Comparison of ENCODE assay signal across 19 cellular contexts in the genomic region with DNA sequence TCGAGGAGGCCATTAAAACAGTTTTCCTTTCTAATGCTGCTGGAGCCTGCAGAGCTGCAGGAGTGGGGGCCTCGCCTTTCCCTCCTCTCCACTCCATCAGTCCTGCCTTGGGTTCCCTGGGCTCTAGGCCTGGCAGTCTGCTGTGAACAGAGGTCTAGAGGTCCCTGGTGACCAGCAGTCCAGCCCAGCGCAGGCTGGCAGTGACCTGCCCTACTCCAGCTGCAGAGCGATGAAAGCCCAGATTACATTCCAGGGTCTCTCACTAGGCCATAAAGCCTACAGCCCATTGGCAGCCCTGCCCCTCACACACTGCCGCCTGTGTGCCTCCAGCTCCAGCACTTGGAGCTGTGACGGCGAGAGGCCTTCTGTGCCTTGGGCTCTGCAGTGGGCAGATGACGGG. TPM values are rescaled to one million over a fixed set of nuclear protein-coding genes. Genes with fewer than 3 reads are reported as not detected.
A peak's percentile ranks its signal among the peaks of the same experiment; 100 is the strongest.
DNase-seq lines count a peak whose midpoint lies in the region; ATAC-seq and TF ChIP-seq lines count a peak whose summit lies in the region.
"Had no signal": no experiment of that assay in that cellular context is flagged by ENCODE, and none has a peak within 500 bp of the region (broad histone marks: within the 10 kb centered on the region; RNA-seq: fewer than 3 reads in every experiment).

No MANE protein-coding gene starts in this region.

- H4K20me1 ChIP-seq in neural progenitor cell (ENCODE audit: low read depth), result no peaks in the 10 kb centered on the region

- intact Hi-C loops in spleen (cut with DNase I; ENCODE audit: low total_unique reads) (no loop called here), gastrocnemius medialis (cut with DNase I; ENCODE audit: low total_unique reads) (no loop called here)

- peaks cover 12% of the 10 kb centered on the region for H3K27me3 Mint-ChIP-seq in neural progenitor cell (ENCODE audit: insufficient read depth, low read depth)

- ATAC-seq in GM18505 (IDR thresholded peaks at IDR 0.05; ENCODE audit: unreplicated experiment) (no peak), GM18867 (IDR thresholded peaks at IDR 0.05; ENCODE audit: unreplicated experiment) (no peak), gastrocnemius medialis (no peak)
- ATAC-seq: A549; CD8-positive, alpha-beta T cell; GM12878; HCT116; K562 had no signal

- TF ChIP-seq POLR2A in spleen (IDR thresholded peaks at IDR 0.05) (no peak), GM18505 (IDR thresholded peaks at IDR 0.05; ENCODE audit: borderline replicate concordance, extremely low read depth, insufficient read depth, insufficient read length) (no peak), gastrocnemius medialis (IDR thresholded peaks at IDR 0.05) (no peak)

- no peak overlapping the region for H3K9ac ChIP-seq in neural progenitor cell

- no peak overlapping the region for H3K4me2 ChIP-seq in neural progenitor cell
- H3K4me2 ChIP-seq: A549 had no signal

- H3K27ac ChIP-seq in KOPT-K1 (ENCODE audit: low read depth, low read length, poor library complexity, severe bottlenecking) (peak overlapping the region; percentile 26), neural progenitor cell (no peak overlapping the region), spleen (no peak overlapping the region), gastrocnemius medialis (no peak overlapping the region)
- H3K27ac ChIP-seq: A549, C4-2B had no signal

- H3K36me3 ChIP-seq in KOPT-K1 (ENCODE audit: insufficient read depth, low read length), result no peaks in the 10 kb centered on the region
- H3K36me3 ChIP-seq in neural progenitor cell, result no peaks in the 10 kb centered on the region
- H3K36me3 ChIP-seq in spleen, result no peaks in the 10 kb centered on the region
- H3K36me3 ChIP-seq in gastrocnemius medialis, result no peaks in the 10 kb centered on the region
- H3K36me3 ChIP-seq: BE2C had no signal

- H3K4me3 Mint-ChIP-seq in neural progenitor cell, result no peak overlapping the region
- H3K4me3 Mint-ChIP-seq: CD8-positive, alpha-beta T cell had no signal

- peak overlapping the region; percentile 81 for H3K27ac Mint-ChIP-seq in neural progenitor cell
- H3K27ac Mint-ChIP-seq: CD8-positive, alpha-beta T cell had no signal

- in situ Hi-C loops in gastrocnemius medialis (cut with MboI; ENCODE audit: low sequenced_read_pairs in 4 of 4), result no loop called here

- peaks cover 53% of the 10 kb centered on the region for H3K4me1 Mint-ChIP-seq in neural progenitor cell

- no peaks in the 10 kb centered on the region for H3K9me3 ChIP-seq in KOPT-K1 (ENCODE audit: insufficient read depth, low read length, poor library complexity, severe bottlenecking)
- H3K9me3 ChIP-seq in neural progenitor cell (ENCODE audit: low read depth), result no peaks in the 10 kb centered on the region
- H3K9me3 ChIP-seq in spleen, result no peaks in the 10 kb centered on the region
- no peaks in the 10 kb centered on the region for H3K9me3 ChIP-seq in gastrocnemius medialis
- H3K9me3 ChIP-seq: A549, BE2C had no signal

- H3K4me3 ChIP-seq in neural progenitor cell (no peak overlapping the region), spleen (no peak overlapping the region), gastrocnemius medialis (no peak overlapping the region)
- H3K4me3 ChIP-seq: A549, GM12878, K562 had no signal

- no peaks in the 10 kb centered on the region for H3K79me2 ChIP-seq in neural progenitor cell (ENCODE audit: low read depth)

- no peaks in the 10 kb centered on the region for H3K36me3 Mint-ChIP-seq in neural progenitor cell
- H3K36me3 Mint-ChIP-seq: CD8-positive, alpha-beta T cell had no signal

- H3K27me3 ChIP-seq in neural progenitor cell (no peaks in the 10 kb centered on the region), spleen (replicated peaks in 1 of 7) (peaks cover 0 to 14% (median 0%) of the 10 kb centered on the region in 7 donors), gastrocnemius medialis (no peaks in the 10 kb centered on the region)
- H3K27me3 ChIP-seq: BE2C had no signal

- 83 to 97% (median 91%) methylated on average over 6 to 8 of the region's 8 CpGs for WGBS in spleen, 5 donors

- DNase-seq in left kidney (ENCODE audit: low read depth, low spot score), result peak; percentile 72
- no peak for DNase-seq in neural progenitor cell (ENCODE audit: low spot score)
- peak; percentile 55 for DNase-seq in spleen
- no peak for DNase-seq in GM19240 (ENCODE audit: insufficient read length, low spot score)
- DNase-seq in gastrocnemius medialis, result no peak
- DNase-seq: BE2C; CD8-positive, alpha-beta T cell; COR-L47; DMS53 had no signal

- H3K4me1 ChIP-seq in neural progenitor cell (no peaks in the 10 kb centered on the region), spleen (no peaks in the 10 kb centered on the region), gastrocnemius medialis (no peaks in the 10 kb centered on the region)
- H3K4me1 ChIP-seq: A549, BE2C had no signal

- H3K9me3 Mint-ChIP-seq in neural progenitor cell, result no peaks in the 10 kb centered on the region
- H3K9me3 Mint-ChIP-seq: CD8-positive, alpha-beta T cell had no signal

- H2AFZ ChIP-seq in neural progenitor cell (replicated peaks), result no peak overlapping the region

- TF ChIP-seq CTCF in neural progenitor cell (IDR thresholded peaks at IDR 0.05) (no peak), spleen (IDR thresholded peaks at IDR 0.05 in 8 of 11, conservative IDR thresholded peaks at IDR 0.05 in 3 of 11) (no peak), gastrocnemius medialis (IDR thresholded peaks at IDR 0.05 in 4 of 5, conservative IDR thresholded peaks at IDR 0.05 in 1 of 5) (no peak)

- H3F3A ChIP-seq in neural progenitor cell (ENCODE audit: low read depth), result no peaks in the 10 kb centered on the region

RNA-seq across cellular contexts. Expression of gene MAL, which starts 14.8 kb away (rescaled TPM):
- not detected in 2 replicates for total RNA-seq in neural progenitor cell (ENCODE audit: low replicate concordance)
- total RNA-seq in spleen, result 10 to 100 TPM in 3 of 7 donors, 1 to 10 TPM in 4; 4.7 to 18.8 (median 8.1) TPM
- polyA plus RNA-seq in spleen, result 10 to 100 TPM in 1 of 3 donors, 1 to 10 TPM in 2; 8.4 to 12.7 (median 9.0) TPM
- 1 to 10 TPM in 1 of 4 donors, under 1 TPM in 2, not detected in 1; 0.64 to 2.4 (median 0.87) TPM for total RNA-seq in gastrocnemius medialis
- total RNA-seq: H1, K562 had no signal
- polyA plus RNA-seq: A549, AG04450, H1, K562 had no signal

Comparison
In these comparisons a context has a peak if more than half of its experiments do, and no peak if none do; other contexts are left out.
1. DNase-seq: peak in left kidney (single experiment) and spleen (single experiment); none in neural progenitor cell (single experiment), GM19240 (single experiment) and gastrocnemius medialis (0 of 2).